8 cellular contexts compared by ENCODE assay signal in genomic region chr19:13012690-13013608, GRCh38. TPM values are rescaled to one million over a fixed set of nuclear protein-coding genes. Genes with fewer than 3 reads are reported as not detected.
DNase-seq lines count a peak whose midpoint lies in the region; ATAC-seq and TF ChIP-seq lines count a peak whose summit lies in the region.

No MANE protein-coding gene starts in this region.

- no peaks in the 10 kb centered on the region for H3K36me3 ChIP-seq in prostate gland

- peaks cover 47% of the 10 kb centered on the region for H3K4me1 ChIP-seq in prostate gland (replicated peaks)

- peak overlapping the region; percentile 96 to 97 for H3K27ac ChIP-seq in prostate gland

- TF ChIP-seq POLR2A in prostate gland (IDR thresholded peaks at IDR 0.05): peak; percentile 23

- no peak for TF ChIP-seq CTCF in prostate gland (IDR thresholded peaks at IDR 0.05)

- H3K9me3 ChIP-seq in prostate gland: no peaks in the 10 kb centered on the region

- DNase-seq in Right ventricle myocardium inferior (ENCODE audit: missing footprints) (peak; percentile 74), cardiac septum (ENCODE audit: low spot score) (no peak), foreskin melanocyte (peak; percentile 62), prostate gland (ENCODE audit: low spot score) (no peak), pons (ENCODE audit: low spot score) (no peak), ecto neural progenitor cell (ENCODE audit: low spot score) (no peak)
- DNase-seq in activated CD8-positive, alpha-beta memory T cell treated with anti-CD3 and anti-CD28 coated beads, Interleukin-2, amount 50 U/mL, for 4 hours: peak; percentile 32

- ATAC-seq in Right ventricle myocardium inferior (peak; percentile 43), GM21447 (IDR thresholded peaks at IDR 0.05; ENCODE audit: unreplicated experiment) (no peak)

- peak overlapping the region; percentile 29 to 41 for H3K4me3 ChIP-seq in prostate gland

- intact Hi-C loops in Right ventricle myocardium inferior (cut with DNase I) (no loop called here), cardiac septum (cut with DNase I) (no loop called here), prostate gland (cut with DNase I) (no loop called here)

- H3K27me3 ChIP-seq in prostate gland (replicated peaks; ENCODE audit: insufficient read depth): no peaks in the 10 kb centered on the region

- WGBS in prostate gland: 8% methylated on average over 52 of the region's 52 CpGs

RNA-seq across cellular contexts. Expression of gene NFIX, which starts 17.7 kb away (rescaled TPM):
- total RNA-seq in Right ventricle myocardium inferior (159 TPM), cardiac septum (123 TPM), prostate gland (100 to 1,000 TPM; 185 to 286 TPM)

RNA-seq across cellular contexts. Expression of gene DAND5, which starts 43.6 kb away (rescaled TPM):
- total RNA-seq in Right ventricle myocardium inferior (9.9 TPM), cardiac septum (11.4 TPM), prostate gland (1 to 10 TPM in 1 of 2 donors, not detected in 1; 1.8 TPM)

RNA-seq across cellular contexts. Expression of gene GADD45GIP1, which starts 55.9 kb away (rescaled TPM):
- total RNA-seq in Right ventricle myocardium inferior (33.7 TPM), cardiac septum (23.5 TPM), prostate gland (10 to 100 TPM; 29.9 to 58.7 TPM)

Comparison
In these comparisons a context has a peak if more than half of its experiments do, and no peak if none do; other contexts are left out.
1. DNase-seq: peak in Right ventricle myocardium inferior (single experiment), activated CD8-positive, alpha-beta memory T cell treated with anti-CD3 and anti-CD28 coated beads, Interleukin-2, amount 50 U/mL, for 4 hours (single experiment) and foreskin melanocyte (single experiment); none in cardiac septum (single experiment), prostate gland (single experiment), pons (single experiment) and ecto neural progenitor cell (single experiment).